In genomic region chr9:107983191-107983603, GRCh38 we compare ENCODE assay signal across 17 cellular contexts.
DNase-seq lines count a peak whose midpoint lies in the region; ATAC-seq and TF ChIP-seq lines count a peak whose summit lies in the region.
"Had no signal": no experiment of that assay in that cellular context is flagged by ENCODE, and none has a peak within 500 bp of the region (broad histone marks: within the 10 kb centered on the region; RNA-seq: fewer than 3 reads in every experiment).

No MANE protein-coding gene starts in this region.

- intact Hi-C loops in heart right ventricle (cut with DNase I) = no loop called here

- no peak overlapping the region for H3K4me3 Mint-ChIP-seq in stimulated activated naive B cell treated with anti-CD40 and anti-IgM and Interleukin-4, amounts not matched to agents 10 μg/mL and 1 μg/mL and 100 μg/mL, for 72 hours
- no peak overlapping the region for H3K4me3 Mint-ChIP-seq in activated naive CD8-positive, alpha-beta T cell treated with anti-CD3 and anti-CD28 coated beads for 36 hours
- H3K4me3 Mint-ChIP-seq: effector memory CD8-positive, alpha-beta T cell; T-helper 2 cell treated with Interferon-gamma antibody and Interleukin-4, amounts not matched to agents 5 μg/mL and 100 μg/mL, for 36 hours had no signal

- no peaks in the 10 kb centered on the region for H3K36me3 Mint-ChIP-seq in stimulated activated naive B cell treated with anti-CD40 and anti-IgM and Interleukin-4, amounts not matched to agents 10 μg/mL and 1 μg/mL and 100 μg/mL, for 72 hours
- no peaks in the 10 kb centered on the region for H3K36me3 Mint-ChIP-seq in activated naive CD8-positive, alpha-beta T cell treated with anti-CD3 and anti-CD28 coated beads for 36 hours

- H3K36me3 ChIP-seq in heart right ventricle (no peaks in the 10 kb centered on the region), HAP-1 (replicated peaks) (no peaks in the 10 kb centered on the region)
- H3K36me3 ChIP-seq: spleen had no signal

- peaks cover 0 to 16% (median 0%) of the 10 kb centered on the region in 9 donors for H3K4me1 ChIP-seq in heart right ventricle
- no peaks in the 10 kb centered on the region for H3K4me1 ChIP-seq in HAP-1

- H3K9me3 ChIP-seq in heart right ventricle (no peaks in the 10 kb centered on the region), HAP-1 (no peaks in the 10 kb centered on the region)
- H3K9me3 ChIP-seq: spleen had no signal

- peaks cover 0 to 4% (median 0%) of the 10 kb centered on the region in 7 donors for H3K27me3 ChIP-seq in heart right ventricle
- no peaks in the 10 kb centered on the region for H3K27me3 ChIP-seq in HAP-1 (ENCODE audit: low read depth)
- H3K27me3 ChIP-seq: spleen had no signal

- peaks cover 4 to 6% of the 10 kb centered on the region in 2 donors for H3K27me3 Mint-ChIP-seq in stimulated activated naive B cell treated with anti-CD40 and anti-IgM and Interleukin-4, amounts not matched to agents 10 μg/mL and 1 μg/mL and 100 μg/mL, for 72 hours
- peaks cover 3% of the 10 kb centered on the region for H3K27me3 Mint-ChIP-seq in activated naive CD8-positive, alpha-beta T cell treated with anti-CD3 and anti-CD28 coated beads for 36 hours
- H3K27me3 Mint-ChIP-seq: effector memory CD8-positive, alpha-beta T cell had no signal

- no peak overlapping the region for H3K4me3 ChIP-seq in HFF-Myc (replicated peaks; ENCODE audit: low read depth, low read length)
- H3K4me3 ChIP-seq in astrocyte of the spinal cord (ENCODE audit: low read depth, low read length) = no peak overlapping the region
- H3K4me3 ChIP-seq in heart right ventricle = no peak overlapping the region
- H3K4me3 ChIP-seq in HAP-1 = no peak overlapping the region
- H3K4me3 ChIP-seq: spleen had no signal

- no peak for TF ChIP-seq CTCF in HFF-Myc (IDR thresholded peaks at IDR 0.05; ENCODE audit: low read depth, low read length, missing control alignments)
- no peak for TF ChIP-seq CTCF in astrocyte of the spinal cord (IDR thresholded peaks at IDR 0.05; ENCODE audit: low read depth, low read length)
- no peak for TF ChIP-seq CTCF in heart right ventricle (IDR thresholded peaks at IDR 0.05)

- in situ Hi-C loops in astrocyte of the spinal cord (cut with HindIII; ENCODE audit: low sequenced_read_pairs) (no loop called here), HAP-1 (cut with MboI; ENCODE audit: low sequenced_read_pairs) (no loop called here)

- 65 to 75% methylated on average over 3 of the region's 3 CpGs for WGBS in heart right ventricle, 2 donors

- H3K4me1 Mint-ChIP-seq in stimulated activated naive B cell treated with anti-CD40 and anti-IgM and Interleukin-4, amounts not matched to agents 10 μg/mL and 1 μg/mL and 100 μg/mL, for 72 hours = peaks cover 0 to 6% of the 10 kb centered on the region in 2 donors
- no peaks in the 10 kb centered on the region for H3K4me1 Mint-ChIP-seq in activated naive CD8-positive, alpha-beta T cell treated with anti-CD3 and anti-CD28 coated beads for 36 hours

- ATAC-seq in heart right ventricle (peak in 7 of 8 donors; percentile 34 to 83 (median 71)), HG02970 (IDR thresholded peaks at IDR 0.05; ENCODE audit: low FRiP score, unreplicated experiment) (no peak), HG02571 (IDR thresholded peaks at IDR 0.05; ENCODE audit: unreplicated experiment) (no peak)
- ATAC-seq in stimulated activated naive B cell treated with anti-CD40 and anti-IgM and Interleukin-4, amounts not matched to agents 10 μg/mL and 1 μg/mL and 100 μg/mL, for 72 hours (replicated peaks) = peak; percentile 55 to 67
- ATAC-seq: effector memory CD8-positive, alpha-beta T cell had no signal

- no peak overlapping the region for H3K27ac Mint-ChIP-seq in stimulated activated naive B cell treated with anti-CD40 and anti-IgM and Interleukin-4, amounts not matched to agents 10 μg/mL and 1 μg/mL and 100 μg/mL, for 72 hours
- no peak overlapping the region for H3K27ac Mint-ChIP-seq in activated naive CD8-positive, alpha-beta T cell treated with anti-CD3 and anti-CD28 coated beads for 36 hours
- H3K27ac Mint-ChIP-seq: effector memory CD8-positive, alpha-beta T cell; T-helper 2 cell treated with Interferon-gamma antibody and Interleukin-4, amounts not matched to agents 5 μg/mL and 100 μg/mL, for 36 hours had no signal

- no peaks in the 10 kb centered on the region for H3K9me3 Mint-ChIP-seq in stimulated activated naive B cell treated with anti-CD40 and anti-IgM and Interleukin-4, amounts not matched to agents 10 μg/mL and 1 μg/mL and 100 μg/mL, for 72 hours
- peaks cover 2% of the 10 kb centered on the region for H3K9me3 Mint-ChIP-seq in activated naive CD8-positive, alpha-beta T cell treated with anti-CD3 and anti-CD28 coated beads for 36 hours
- H3K9me3 Mint-ChIP-seq: T-helper 2 cell treated with Interferon-gamma antibody and Interleukin-4, amounts not matched to agents 5 μg/mL and 100 μg/mL, for 36 hours had no signal

- H3K27ac ChIP-seq in heart right ventricle = peak overlapping the region in 1 of 10 donors; percentile 42

- DNase-seq in HFF-Myc (ENCODE audit: extremely low read depth, low read depth) (peak; percentile 11), astrocyte of the spinal cord (ENCODE audit: low read depth, low spot score) (peak; percentile 23), heart right ventricle (no peak), HAP-1 (ENCODE audit: low spot score in 2 of 2) (no peak)
- DNase-seq in stimulated activated naive B cell treated with anti-CD40 and anti-IgM and Interleukin-4, amounts not matched to agents 10 μg/mL and 1 μg/mL and 100 μg/mL, for 72 hours = no peak
- DNase-seq in activated naive CD8-positive, alpha-beta T cell treated with anti-CD3 and anti-CD28 coated beads for 36 hours = no peak
- DNase-seq: activated CD4-positive, alpha-beta T cell treated with anti-CD3 and anti-CD28 coated beads, Interleukin-2, amount 50 U/mL, for 1 hour; anterior cingulate cortex; COR-L47; effector memory CD8-positive, alpha-beta T cell; hippocampal formation; NCI-H1092 treated with DMSO at 0.1 percent for 48 hours; NCI-H226; spleen had no signal

Comparison
In these comparisons a context has a peak if more than half of its experiments do, and no peak if none do; other contexts are left out.
1. DNase-seq: peak in HFF-Myc (single experiment) and astrocyte of the spinal cord (single experiment); none in heart right ventricle (0 of 2), stimulated activated naive B cell treated with anti-CD40 and anti-IgM and Interleukin-4, amounts not matched to agents 10 μg/mL and 1 μg/mL and 100 μg/mL, for 72 hours (single experiment), HAP-1 (0 of 2) and activated naive CD8-positive, alpha-beta T cell treated with anti-CD3 and anti-CD28 coated beads for 36 hours (single experiment).
2. ATAC-seq: peak in heart right ventricle (7 of 8) and stimulated activated naive B cell treated with anti-CD40 and anti-IgM and Interleukin-4, amounts not matched to agents 10 μg/mL and 1 μg/mL and 100 μg/mL, for 72 hours (2 of 2); none in HG02970 (single experiment) and HG02571 (single experiment).